In the genomic region with DNA sequence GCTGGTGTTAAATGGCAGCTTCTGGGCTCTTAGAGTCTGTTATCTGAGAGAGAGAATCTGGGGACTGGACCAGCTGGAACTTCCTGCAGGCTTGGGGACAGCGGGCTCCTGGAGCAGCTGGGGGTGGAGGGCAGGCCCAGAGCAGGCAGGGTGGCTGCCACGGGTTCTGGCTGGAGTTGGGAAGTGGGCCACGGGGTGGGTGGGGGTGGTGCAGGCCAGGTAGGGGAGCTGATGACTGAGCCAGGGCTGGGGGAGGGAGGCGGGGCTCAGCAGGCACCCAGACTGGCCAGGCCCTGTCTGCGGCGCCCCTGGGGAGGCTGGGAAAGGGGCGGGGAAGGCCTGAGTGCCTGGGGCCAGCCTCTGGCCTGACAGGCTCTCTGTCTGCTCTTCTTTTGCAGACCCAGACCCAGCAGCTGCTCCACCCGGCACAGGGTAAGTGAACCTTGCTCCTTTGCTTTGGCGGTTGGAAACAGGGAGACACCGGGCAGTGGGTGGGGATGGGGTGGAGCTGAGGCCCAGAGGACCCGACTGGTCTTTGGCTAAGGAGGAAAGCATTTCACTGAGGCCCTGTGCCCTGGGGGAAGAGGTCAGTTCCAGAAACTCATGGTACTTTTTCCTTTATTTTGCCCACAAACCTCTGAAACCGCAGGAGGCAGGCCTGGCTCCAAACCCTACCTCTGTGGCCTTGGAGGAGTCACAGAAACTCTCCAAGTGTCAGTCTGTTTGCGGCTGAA, we compare ENCODE assay signal across 9 cellular contexts.
A peak's percentile ranks its signal among the peaks of the same experiment; 100 is the strongest.
DNase-seq lines count a peak whose midpoint lies in the region; ATAC-seq and TF ChIP-seq lines count a peak whose summit lies in the region.
"Had no signal": no experiment of that assay in that cellular context is flagged by ENCODE, and none has a peak within 500 bp of the region (broad histone marks: within the 10 kb centered on the region; RNA-seq: fewer than 3 reads in every experiment).

No MANE protein-coding gene starts in this region.

- H3K36me3 ChIP-seq in mucosa of stomach (ENCODE audit: control insufficient read depth, insufficient read depth, low read length): no peaks in the 10 kb centered on the region

- peak; percentile 88 for DNase-seq in AG10803 (ENCODE audit: low read depth)
- DNase-seq in NCI-H226: peak; percentile 70
- DNase-seq in epidermal melanocyte (ENCODE audit: insufficient read length, low spot score): peak; percentile 58
- no peak for DNase-seq in DMS79 treated with DMSO at 0.1 percent for 48 hours (lab: John Stamatoyannopoulos, UW)
- DNase-seq in superior temporal gyrus (ENCODE audit: extremely low spot score): no peak
- no peak for DNase-seq in D341Med (ENCODE audit: low spot score)
- DNase-seq: activated effector memory CD4-positive, alpha-beta T cell treated with anti-CD3 and anti-CD28 coated beads, Interleukin-2, amount 50 U/mL, for 16 hours had no signal

- H3K9ac ChIP-seq in mucosa of stomach (ENCODE audit: low read length): peak overlapping the region; percentile 33

- no peak for ATAC-seq in HG02678 (IDR thresholded peaks at IDR 0.05; ENCODE audit: unreplicated experiment)

- no peaks in the 10 kb centered on the region for H3K27me3 ChIP-seq in mucosa of stomach (ENCODE audit: control insufficient read depth, insufficient read depth, low read length)

- H3K9me3 ChIP-seq in mucosa of stomach (ENCODE audit: control insufficient read depth, low read length): no peaks in the 10 kb centered on the region

- H3K4me3 ChIP-seq in AG10803 (ENCODE audit: low read length) (peak overlapping the region; percentile 40), mucosa of stomach (ENCODE audit: low read length) (no peak overlapping the region)

- no peak for TF ChIP-seq CTCF in AG10803 (conservative IDR thresholded peaks at IDR 0.05; ENCODE audit: low read length)

- peaks cover 33% of the 10 kb centered on the region for H3K4me1 ChIP-seq in mucosa of stomach (ENCODE audit: control insufficient read depth, insufficient read depth, low read length)

Comparison
In these comparisons a context has a peak if more than half of its experiments do, and no peak if none do; other contexts are left out.
1. DNase-seq: peak in AG10803 (single experiment), NCI-H226 (single experiment) and epidermal melanocyte (single experiment); none in DMS79 treated with DMSO at 0.1 percent for 48 hours (single experiment), superior temporal gyrus (single experiment) and D341Med (single experiment).